17 cellular contexts compared by ENCODE assay signal in the genomic region with DNA sequence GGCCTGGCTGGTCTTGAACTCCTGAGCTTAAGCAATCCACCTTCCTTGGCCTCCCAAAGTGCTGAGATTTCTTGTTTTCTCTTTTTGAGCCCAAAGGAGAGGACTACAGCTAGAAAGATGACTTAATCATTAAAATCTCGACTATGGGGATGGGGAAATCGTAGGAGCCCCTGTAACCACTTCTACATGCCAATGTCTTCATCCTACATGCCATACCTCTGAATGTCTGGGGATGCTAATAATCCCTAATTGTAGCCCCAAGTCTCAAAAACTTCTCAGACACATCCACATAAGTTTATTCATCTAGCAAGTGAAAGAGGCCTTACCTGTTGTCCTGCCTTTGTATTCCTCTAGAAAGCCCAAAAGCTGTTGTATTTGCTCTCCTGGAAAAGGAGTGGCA. TPM values are rescaled to one million over a fixed set of nuclear protein-coding genes. Genes with fewer than 3 reads are reported as not detected.
A peak's percentile ranks its signal among the peaks of the same experiment; 100 is the strongest.
DNase-seq lines count a peak whose midpoint lies in the region; ATAC-seq and TF ChIP-seq lines count a peak whose summit lies in the region.
"Had no signal": no experiment of that assay in that cellular context is flagged by ENCODE, and none has a peak within 500 bp of the region (broad histone marks: within the 10 kb centered on the region; RNA-seq: fewer than 3 reads in every experiment).

No MANE protein-coding gene starts in this region.

- 42 to 51% methylated on average over 2 of the region's 2 CpGs for WGBS in esophagus squamous epithelium, 2 donors

- peak overlapping the region; percentile 77 for H3K27ac Mint-ChIP-seq in type B pancreatic cell
- H3K27ac Mint-ChIP-seq: CD8-positive, alpha-beta memory T cell had no signal

- no peaks in the 10 kb centered on the region for H3K9me3 Mint-ChIP-seq in type B pancreatic cell
- H3K9me3 Mint-ChIP-seq: CD8-positive, alpha-beta memory T cell had no signal

- no peak for ATAC-seq in GM18511 (IDR thresholded peaks at IDR 0.05; ENCODE audit: unreplicated experiment)
- ATAC-seq in GM18870 (IDR thresholded peaks at IDR 0.05; ENCODE audit: unreplicated experiment): no peak
- ATAC-seq: A549, HCT116, K562 had no signal

- H3K27me3 Mint-ChIP-seq in type B pancreatic cell: peaks cover 6% of the 10 kb centered on the region

- peaks cover 7% of the 10 kb centered on the region; the same call in 1 of the 2 replicates for H3K27me3 ChIP-seq in H7 (ENCODE audit: control insufficient read depth, insufficient read depth, low read length)
- peaks cover 0 to 14% (median 0%) of the 10 kb centered on the region in 4 donors for H3K27me3 ChIP-seq in esophagus squamous epithelium
- H3K27me3 ChIP-seq: BLaER1 had no signal

- H3K36me3 ChIP-seq in H7 (replicated peaks; ENCODE audit: control insufficient read depth, insufficient read depth, low read length): no peaks in the 10 kb centered on the region
- peaks cover 0 to 6% (median 0%) of the 10 kb centered on the region in 3 donors for H3K36me3 ChIP-seq in esophagus squamous epithelium
- H3K36me3 ChIP-seq: BLaER1 had no signal

- DNase-seq in EH (ENCODE audit: low read depth): peak; percentile 60
- peak; percentile 13 for DNase-seq in H7
- no peak for DNase-seq in esophagus squamous epithelium (lab: John Stamatoyannopoulos, UW)
- no peak for DNase-seq in type B pancreatic cell (ENCODE audit: extremely low spot score, unreplicated experiment)
- DNase-seq in MV-4-11 (lab: John Stamatoyannopoulos, UW): no peak
- DNase-seq: AML-193; Caco-2; CD8-positive, alpha-beta memory T cell; DND-41 had no signal

- H3K27ac ChIP-seq in esophagus squamous epithelium: peak overlapping the region in 3 of 4 donors; percentile 11 to 82 (median 74)
- H3K27ac ChIP-seq: BLaER1, HL-60 had no signal

- no peak for TF ChIP-seq CTCF in esophagus squamous epithelium (IDR thresholded peaks at IDR 0.05)
- TF ChIP-seq CTCF in type B pancreatic cell (conservative IDR thresholded peaks at IDR 0.05): no peak

- TF ChIP-seq POLR2A in esophagus squamous epithelium (IDR thresholded peaks at IDR 0.05): no peak

- no peaks in the 10 kb centered on the region for H3K36me3 Mint-ChIP-seq in type B pancreatic cell
- H3K36me3 Mint-ChIP-seq: CD8-positive, alpha-beta memory T cell had no signal

- intact Hi-C loops in esophagus squamous epithelium (cut with DNase I): no loop called here

- H3K4me1 ChIP-seq in esophagus squamous epithelium: peaks cover 8 to 69% (median 14%) of the 10 kb centered on the region in 3 donors

- H3K4me3 ChIP-seq in H7 (ENCODE audit: insufficient read depth, low read depth, low read length) (no peak overlapping the region), esophagus squamous epithelium (no peak overlapping the region)
- H3K4me3 ChIP-seq: A549, BLaER1, K562 had no signal

- H3K4me1 Mint-ChIP-seq in type B pancreatic cell (ENCODE audit: unreplicated experiment): peaks cover 10% of the 10 kb centered on the region

- no peaks in the 10 kb centered on the region for H3K9me3 ChIP-seq in esophagus squamous epithelium
- H3K9me3 ChIP-seq: A549, Caco-2 had no signal

- H3K4me3 Mint-ChIP-seq in type B pancreatic cell: no peak overlapping the region
- H3K4me3 Mint-ChIP-seq: CD8-positive, alpha-beta memory T cell had no signal

RNA-seq across cellular contexts. Expression of a gene that starts 3.7 kb away (rescaled TPM):
- total RNA-seq in H7 (2014; rRNA removed; shearing (Covaris generic)): 2.0 and 2.1 TPM in 2 replicates
- total RNA-seq in esophagus squamous epithelium (100 to 1,000 TPM in 3 of 4 donors, 10 to 100 TPM in 1; 94.0 to 146 (median 123) TPM), type B pancreatic cell (ENCODE audit: low replicate concordance) (19.3 and 43.3 TPM in 2 replicates)

RNA-seq across cellular contexts. Expression of a gene that starts 16.6 kb away (rescaled TPM):
- 33.3 and 39.5 TPM in 2 replicates for total RNA-seq in H7 (2014; rRNA removed; shearing (Covaris generic))
- total RNA-seq in esophagus squamous epithelium: 10 to 100 TPM; 17.4 to 25.9 (median 20.7) TPM
- total RNA-seq in type B pancreatic cell (ENCODE audit: low replicate concordance): 25.6 and 37.2 TPM in 2 replicates

RNA-seq across cellular contexts. Expression of a gene that starts 33.8 kb away (rescaled TPM):
- total RNA-seq in H7 (2014; rRNA removed; shearing (Covaris generic)): 81.1 and 109 TPM in 2 replicates
- total RNA-seq in esophagus squamous epithelium (100 to 1,000 TPM; 168 to 506 (median 215) TPM), type B pancreatic cell (ENCODE audit: low replicate concordance) (156 and 401 TPM in 2 replicates)

RNA-seq across cellular contexts. Expression of a gene that starts 49.2 kb away (rescaled TPM):
- total RNA-seq in H7 (2014; rRNA removed; shearing (Covaris generic)): not detected in 2 replicates
- total RNA-seq in esophagus squamous epithelium: under 1 TPM in 1 of 4 donors, not detected in 3; 0.68 TPM
- 0.70 and 1.0 TPM in 2 replicates for total RNA-seq in type B pancreatic cell (ENCODE audit: low replicate concordance)
- total RNA-seq: CD8-positive, alpha-beta memory T cell; H4; K562 had no signal

RNA-seq across cellular contexts. Expression of a gene that starts 51.4 kb away (rescaled TPM):
- total RNA-seq in H7 (2014; rRNA removed; shearing (Covaris generic)): 0.26 TPM in 1 of 2 replicates, not detected in the other
- total RNA-seq in esophagus squamous epithelium (1 to 10 TPM in 3 of 4 donors, under 1 TPM in 1; 0.68 to 4.6 (median 1.3) TPM), type B pancreatic cell (ENCODE audit: low replicate concordance) (2.9 and 5.9 TPM in 2 replicates)
- total RNA-seq: CD8-positive, alpha-beta memory T cell had no signal

Comparison
In these comparisons a context has a peak if more than half of its experiments do, and no peak if none do; other contexts are left out.
1. DNase-seq: peak in EH (single experiment) and H7 (single experiment); none in esophagus squamous epithelium (single experiment), type B pancreatic cell (single experiment) and MV-4-11 (single experiment).